ENCODE assay signal across 8 cellular contexts in genomic region chr17:7479389-7480192, GRCh38. TPM values are rescaled to one million over a fixed set of nuclear protein-coding genes. Genes with fewer than 3 reads are reported as not detected.
DNase-seq lines count a peak whose midpoint lies in the region; ATAC-seq, FAIRE-seq and TF ChIP-seq lines count a peak whose summit lies in the region.

Gene ZBTB4 (minus strand): TSS chr17:7479631. CDS start chr17:7466801, 12,830 bp downstream.

- no peak for FAIRE-seq in A549 (lab: Jason Lieb, UNC)

- intact Hi-C loops in prostate gland (cut with DNase I) = loop anchor here (5.0 to 10.0 kb wide), 4 partner anchors 42 to 205 kb away; partner anchors contain the start of genes FGF11, KCTD11, TMEM102 and TMEM256

- H3K9me3 ChIP-seq in A549 (no peaks in the 10 kb centered on the region), right atrium auricular region (no peaks in the 10 kb centered on the region), prostate gland (no peaks in the 10 kb centered on the region)

- CTCF ChIA-PET in A549 (lab: Yijun Ruan, JAX) = interaction anchor here (0.9 to 4.5 kb wide), 10 partner anchors 9 to 124 kb away, joined by 3 to 49 read pairs (median 3); partner anchors contain the start of genes SENP3 and TMEM102

- POLR2A ChIA-PET in A549 (lab: Yijun Ruan, JAX) = interaction anchor here (0.6 to 1.9 kb wide), 10 partner anchors 13 to 123 kb away, joined by 3 to 11 read pairs (median 4); partner anchors contain the start of gene TMEM256

- peak within 1 kb of the TSS; percentile 97 for H3K4me2 ChIP-seq in A549

- ATAC-seq in A549 = peak; percentile 16 to 36
- no peak for ATAC-seq in HG03196 (IDR thresholded peaks at IDR 0.05; ENCODE audit: unreplicated experiment)
- ATAC-seq in GM21786 (IDR thresholded peaks at IDR 0.05; ENCODE audit: unreplicated experiment) = no peak

- H3K4me3 ChIP-seq in A549 = peak within 1 kb of the TSS; percentile 82
- H3K4me3 ChIP-seq in right atrium auricular region = peak within 1 kb of the TSS; percentile 89 to 100
- peak within 1 kb of the TSS; percentile 100 for H3K4me3 ChIP-seq in prostate gland

- no peaks in the 10 kb centered on the region for H3K27me3 ChIP-seq in right atrium auricular region
- no peaks in the 10 kb centered on the region for H3K27me3 ChIP-seq in prostate gland (replicated peaks; ENCODE audit: insufficient read depth)

- H3K4me1 ChIP-seq in A549 = peaks cover 42% of the 10 kb centered on the region
- peaks cover 0 to 65% of the 10 kb centered on the region in 2 donors for H3K4me1 ChIP-seq in right atrium auricular region
- peaks cover 22% of the 10 kb centered on the region for H3K4me1 ChIP-seq in prostate gland (replicated peaks)

- WGBS in A549 (ENCODE audit: missing lambda C conversion rate) = 3% methylated on average over 24 of the region's 76 CpGs
- under 1% methylated on average over 51 of the region's 76 CpGs for WGBS in prostate gland

- TF ChIP-seq POLR2A in A549 (IDR thresholded peaks at IDR 0.05; ENCODE audit: low read length) (peak; percentile 56), prostate gland (IDR thresholded peaks at IDR 0.05) (peak; percentile 54)

- no peak for TF ChIP-seq EP300 in A549 (IDR thresholded peaks at IDR 0.05)

- DNase-seq in A549 (ENCODE audit: low read depth in 1 of 2, low spot score in 1 of 2) (peak; percentile 60 to 69), GM19238 (ENCODE audit: insufficient read length, low spot score) (peak; percentile 42), T-helper 1 cell (peak; percentile 56 to 76 (median 60)), anterior cingulate cortex (lab: John Stamatoyannopoulos, UW) (peak in 46 of 58 donors; percentile 7 to 75 (median 60)), right atrium auricular region (ENCODE audit: low spot score) (no peak), prostate gland (ENCODE audit: low spot score) (peak; percentile 62)

- TF ChIP-seq CTCF in A549 (IDR thresholded peaks at IDR 0.05) (no peak), right atrium auricular region (IDR thresholded peaks at IDR 0.05) (no peak), prostate gland (IDR thresholded peaks at IDR 0.05) (no peak)

- H3K36me3 ChIP-seq in right atrium auricular region = no peaks in the 10 kb centered on the region
- H3K36me3 ChIP-seq in prostate gland = no peaks in the 10 kb centered on the region

- no peak for TF ChIP-seq RAD21 in A549 (conservative IDR thresholded peaks at IDR 0.05 in 1 of 2, IDR thresholded peaks at IDR 0.05 in 1 of 2)

- H3K27ac ChIP-seq in A549 = peak within 1 kb of the TSS; percentile 94 to 100
- H3K27ac ChIP-seq in right atrium auricular region = peak within 1 kb of the TSS; percentile 100
- H3K27ac ChIP-seq in prostate gland = peak within 1 kb of the TSS; percentile 100

TF ChIP-seq in A549, 52 proteins besides CTCF, POLR2A, EP300 and RAD21:
- TF ChIP-seq JUN (IDR thresholded peaks at IDR 0.05) = peak in 1 of 2 experiments; percentile 84; a peak in 4 of 5 replicates
- TF ChIP-seq HDAC2 (IDR thresholded peaks at IDR 0.05) = no peak
- TF ChIP-seq MAX (IDR thresholded peaks at IDR 0.05) = peak; percentile 1; the same call in 1 of the 2 replicates
- TF ChIP-seq HEYL (CRISPR knock-in tag; IDR thresholded peaks at IDR 0.05) = no peak
- TF ChIP-seq BCL3 (IDR thresholded peaks at IDR 0.05) = peak; percentile 46; the same call in 1 of the 3 replicates
- TF ChIP-seq MYC (IDR thresholded peaks at IDR 0.05; ENCODE audit: borderline replicate concordance, low read length) = 0 out of 2 replicates have a peak, but pooled peaks have one; percentile 13

RNA-seq across cellular contexts. Expression of gene ZBTB4, which starts in this region (rescaled TPM):
- polyA plus RNA-seq in A549 (2011; rRNA removed) (14.4 and 18.2 TPM in 2 replicates), A549 (2017; fragmentation: RNase III; extraction: RNeasy Plus Mini Kit Qiagen cat#74134 plus additional on column Dnase treatment) (24.4 to 29.5 TPM (median 28.2 TPM) in 3 replicates)
- 7.5 and 11.2 TPM in 2 replicates for polyA plus RNA-seq in A549 (2012; cell fraction: cytosol; rRNA removed)
- polyA plus RNA-seq in A549 (2012; cell fraction: nucleus; rRNA removed) = 19.5 and 19.9 TPM in 2 replicates
- 25.1 and 25.6 TPM in 2 replicates for polyA minus RNA-seq in A549 (2011; rRNA and poly(A)+ RNA removed)
- total RNA-seq in right atrium auricular region (10 to 100 TPM; 50.5 to 67.3 TPM), prostate gland (10 to 100 TPM; 60.5 to 69.4 TPM)

Comparison
In these comparisons a context has a peak if more than half of its experiments do, and no peak if none do; other contexts are left out.
1. ATAC-seq: peak in A549 (2 of 2); none in HG03196 (single experiment) and GM21786 (single experiment).
2. Peak in every context shown above with its lines, with median percentiles within 50 percentile points of each other: H3K27ac ChIP-seq and H3K4me3 ChIP-seq.